31 cellular contexts compared by ENCODE assay signal in genomic region chr6:142401838-142402237, GRCh38.
"Had no signal": no experiment of that assay in that cellular context is flagged by ENCODE, and none has a peak within 500 bp of the region (broad histone marks: within the 10 kb centered on the region; RNA-seq: fewer than 3 reads in every experiment).

No MANE protein-coding gene starts in this region.

- H3K9me3 ChIP-seq: ovary, psoas muscle, spleen, suprapubic skin, testis, tibial artery, transverse colon, upper lobe of right lung, uterus had no signal

- DNase-seq: natural killer cell; occipital lobe; ovary; posterior cingulate gyrus; psoas muscle; right cardiac atrium; spleen; stimulated activated CD4-positive, alpha-beta T cell treated with anti-CD3 and anti-CD28 coated beads, Interleukin-12 subunit alpha, Interleukin-12 subunit beta, amount 100 ng/mL, for 4 hours; stimulated activated CD4-positive, alpha-beta T cell treated with anti-CD3 and anti-CD28 coated beads, Interleukin-1b, Interleukin-23, amount 100 ng/mL, for 48 hours; stimulated activated CD4-positive, alpha-beta T cell treated with anti-CD3 and anti-CD28 coated beads, Interleukin-4, amount 100 ng/mL, for 1 hour; stimulated activated CD4-positive, alpha-beta T cell treated with anti-CD3 and anti-CD28 coated beads, Interleukin-4, amount 100 ng/mL, for 4 hours; stimulated activated CD8-positive, alpha-beta memory T cell treated with anti-CD3 and anti-CD28 coated beads, Interleukin-4, amount 100 ng/mL, for 48 hours; stimulated activated naive CD4-positive, alpha-beta T cell; stimulated activated naive CD8-positive, alpha-beta T cell treated with anti-CD3 and anti-CD28 coated beads, Interleukin-15, amount 100 ng/mL, for 72 hours; stimulated activated naive CD8-positive, alpha-beta T cell treated with anti-CD3 and anti-CD28 coated beads, Interleukin-15, Interleukin-2, amounts not matched to agents 100 U/mL and 50 U/mL, for 24 hours; substantia nigra; testis; tibial artery; transverse colon; upper lobe of right lung; uterus had no signal

- H3K27me3 Mint-ChIP-seq: progenitor cell of endocrine pancreas, type B pancreatic cell had no signal

- H3K36me3 ChIP-seq: neural progenitor cell, ovary, spleen, tibial artery, transverse colon, upper lobe of right lung, uterus had no signal

- ATAC-seq: natural killer cell; psoas muscle; right cardiac atrium; sciatic nerve; stimulated activated memory B cell treated with anti-CD40 and anti-IgM and Interleukin-4, amounts not matched to agents 10 μg/mL and 1 μg/mL and 100 μg/mL, for 72 hours; stimulated activated naive CD8-positive, alpha-beta T cell treated with anti-CD3 and anti-CD28 coated beads, Interleukin-15, amount 100 ng/mL, for 72 hours; stimulated activated naive CD8-positive, alpha-beta T cell treated with anti-CD3 and anti-CD28 coated beads, Interleukin-15, Interleukin-2, amounts not matched to agents 100 U/mL and 50 U/mL, for 24 hours; upper lobe of right lung had no signal

- H3K4me1 ChIP-seq: neural progenitor cell, parathyroid adenoma, psoas muscle, suprapubic skin, tibial artery, upper lobe of right lung, uterus had no signal

- H3K27me3 ChIP-seq: neural progenitor cell, ovary, spleen, suprapubic skin, testis, tibial artery, transverse colon, upper lobe of right lung, uterus had no signal

- H3K4me3 ChIP-seq: neural progenitor cell, ovary, psoas muscle, skin epidermis, smooth muscle cell, spleen, suprapubic skin, testis, tibial artery, transverse colon, upper lobe of right lung, uterus had no signal

- H3K4me3 Mint-ChIP-seq: natural killer cell; nephron; neural progenitor cell; stimulated activated memory B cell treated with anti-CD40 and anti-IgM and Interleukin-4, amounts not matched to agents 10 μg/mL and 1 μg/mL and 100 μg/mL, for 72 hours; stimulated activated naive CD8-positive, alpha-beta T cell treated with anti-CD3 and anti-CD28 coated beads, Interleukin-15, amount 100 ng/mL, for 72 hours; type B pancreatic cell had no signal

- H3K27ac Mint-ChIP-seq: natural killer cell; nephron; neural progenitor cell; progenitor cell of endocrine pancreas; stimulated activated memory B cell treated with anti-CD40 and anti-IgM and Interleukin-4, amounts not matched to agents 10 μg/mL and 1 μg/mL and 100 μg/mL, for 72 hours; stimulated activated naive CD8-positive, alpha-beta T cell treated with anti-CD3 and anti-CD28 coated beads, Interleukin-15, amount 100 ng/mL, for 72 hours; type B pancreatic cell had no signal

- H3K4me1 Mint-ChIP-seq: natural killer cell; neural progenitor cell; stimulated activated memory B cell treated with anti-CD40 and anti-IgM and Interleukin-4, amounts not matched to agents 10 μg/mL and 1 μg/mL and 100 μg/mL, for 72 hours; stimulated activated naive CD8-positive, alpha-beta T cell treated with anti-CD3 and anti-CD28 coated beads, Interleukin-15, amount 100 ng/mL, for 72 hours had no signal

- H3K27ac ChIP-seq: neural progenitor cell, ovary, parathyroid adenoma, psoas muscle, skin epidermis, spleen, suprapubic skin, testis, tibial artery, transverse colon, upper lobe of right lung, uterus had no signal

- H3K9me3 Mint-ChIP-seq: natural killer cell; nephron; neural progenitor cell; stimulated activated memory B cell treated with anti-CD40 and anti-IgM and Interleukin-4, amounts not matched to agents 10 μg/mL and 1 μg/mL and 100 μg/mL, for 72 hours; stimulated activated naive CD8-positive, alpha-beta T cell treated with anti-CD3 and anti-CD28 coated beads, Interleukin-15, amount 100 ng/mL, for 72 hours; type B pancreatic cell had no signal

- H3K36me3 Mint-ChIP-seq: natural killer cell; neural progenitor cell; stimulated activated memory B cell treated with anti-CD40 and anti-IgM and Interleukin-4, amounts not matched to agents 10 μg/mL and 1 μg/mL and 100 μg/mL, for 72 hours had no signal
